18 cellular contexts compared by ENCODE assay signal in the genomic region with DNA sequence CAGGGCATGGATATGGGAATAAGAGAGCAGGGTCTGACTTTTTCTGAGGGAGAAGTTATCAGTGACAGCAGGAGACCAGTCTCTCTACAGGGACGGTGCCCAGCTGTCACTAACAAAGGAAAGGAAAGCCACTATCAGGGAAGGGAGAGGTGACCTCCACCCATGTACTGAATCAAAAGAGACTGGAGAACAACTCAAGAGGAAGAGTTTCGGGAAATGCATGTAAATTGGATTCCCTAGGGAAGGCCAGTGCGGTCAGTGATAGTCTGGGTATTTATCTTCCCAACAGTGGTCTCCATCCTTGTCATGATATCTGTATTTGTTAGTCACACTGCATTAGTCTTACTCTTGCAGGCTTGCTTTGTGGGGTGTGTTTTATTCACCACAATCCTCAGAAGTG.
A peak's percentile ranks its signal among the peaks of the same experiment; 100 is the strongest.
DNase-seq lines count a peak whose midpoint lies in the region.
"Had no signal": no experiment of that assay in that cellular context is flagged by ENCODE, and none has a peak within 500 bp of the region (broad histone marks: within the 10 kb centered on the region; RNA-seq: fewer than 3 reads in every experiment).

No MANE protein-coding gene starts in this region.

- H2AK5ac ChIP-seq in mesendoderm (ENCODE audit: low read length): no peak overlapping the region

- H3K18ac ChIP-seq in mesendoderm (ENCODE audit: low read length): no peak overlapping the region

- DNase-seq in SJCRH30 (peak; percentile 47 to 75), mesendoderm (peak; percentile 52), GM03348 (ENCODE audit: low spot score) (no peak), SKM-1 treated with dmso at 0.1 percent for 144 hours (lab: John Stamatoyannopoulos, UW; ENCODE audit: unreplicated experiment) (no peak), NCI-H345 (lab: John Stamatoyannopoulos, UW) (no peak), DMS79 (lab: John Stamatoyannopoulos, UW) (no peak)
- DNase-seq: 8988T; C1 segment of cervical spinal cord; CD4-positive, CD25-positive, alpha-beta regulatory T cell; CD8-positive, alpha-beta memory T cell; COR-L47; DMS 273 treated with DMSO at 0.1 percent for 48 hours; DMS53; GOT3; H7; HFFc6 had no signal

- WGBS in mesendoderm (ENCODE audit: extremely low coverage, insufficient coverage, low lambda C conversion rate): no CpG with 5 or more reads among the region's 3 CpGs

- H3K23ac ChIP-seq in mesendoderm (ENCODE audit: low read length): no peak overlapping the region

- H3K4me3 ChIP-seq in BLaER1: no peak overlapping the region
- no peak overlapping the region for H3K4me3 ChIP-seq in SJCRH30
- no peak overlapping the region for H3K4me3 ChIP-seq in mesendoderm (ENCODE audit: low read length)

- no peaks in the 10 kb centered on the region for H3K79me2 ChIP-seq in mesendoderm (ENCODE audit: control insufficient read depth, insufficient read depth, low read length)

- no peak overlapping the region for H3K4ac ChIP-seq in mesendoderm (ENCODE audit: low read depth, low read length)

- no peaks in the 10 kb centered on the region for H3K79me1 ChIP-seq in mesendoderm (ENCODE audit: low read length)

- H3K4me1 ChIP-seq in BLaER1 (no peaks in the 10 kb centered on the region; the same call in 1 of the 2 replicates), SJCRH30 (peaks cover 32% of the 10 kb centered on the region), mesendoderm (ENCODE audit: control insufficient read depth, low read depth, low read length) (peaks cover 1% of the 10 kb centered on the region)

- no peak overlapping the region for H2BK5ac ChIP-seq in mesendoderm (ENCODE audit: low read length)

- H2BK15ac ChIP-seq in mesendoderm (replicated peaks; ENCODE audit: low read depth): no peak overlapping the region

- H3K36me3 ChIP-seq in BLaER1: no peaks in the 10 kb centered on the region
- H3K36me3 ChIP-seq in SJCRH30: no peaks in the 10 kb centered on the region
- no peaks in the 10 kb centered on the region for H3K36me3 ChIP-seq in mesendoderm (ENCODE audit: control insufficient read depth, insufficient read depth, low read length)

- H2BK120ac ChIP-seq in mesendoderm (ENCODE audit: low read depth, low read length): no peak overlapping the region

- no peak overlapping the region for H4K5ac ChIP-seq in mesendoderm (ENCODE audit: low read length)

- H3K9me3 ChIP-seq in BLaER1 (no peaks in the 10 kb centered on the region), SJCRH30 (replicated peaks) (no peaks in the 10 kb centered on the region)

- peak overlapping the region; percentile 4 for H3K56ac ChIP-seq in mesendoderm (ENCODE audit: low read length)

- 0 out of 2 replicates have a peak overlapping the region, but pooled peaks have one; percentile 12 for H3K4me2 ChIP-seq in BLaER1
- no peak overlapping the region for H3K4me2 ChIP-seq in mesendoderm (ENCODE audit: low read length)

- no peak overlapping the region for H4K8ac ChIP-seq in mesendoderm (ENCODE audit: low read depth, low read length)

- H3K27ac ChIP-seq in BLaER1 (no peak overlapping the region), SJCRH30 (peak overlapping the region; percentile 82), mesendoderm (ENCODE audit: low read depth, low read length) (peak overlapping the region; percentile 0)
- H3K27ac ChIP-seq: HL-60 had no signal

- H3K27me3 ChIP-seq in BLaER1 (no peaks in the 10 kb centered on the region), SJCRH30 (no peaks in the 10 kb centered on the region), mesendoderm (ENCODE audit: insufficient read depth, low read length, poor library complexity) (no peaks in the 10 kb centered on the region)

- H4K20me1 ChIP-seq in BLaER1: no peaks in the 10 kb centered on the region

- H3K9ac ChIP-seq in BLaER1 (no peak overlapping the region), mesendoderm (ENCODE audit: low read length) (no peak overlapping the region)

Comparison
In these comparisons a context has a peak if more than half of its experiments do, and no peak if none do; other contexts are left out.
1. DNase-seq: peak in SJCRH30 (2 of 2) and mesendoderm (single experiment); none in GM03348 (single experiment), SKM-1 treated with dmso at 0.1 percent for 144 hours (single experiment), NCI-H345 (single experiment) and DMS79 (single experiment).